ENCODE assay signal across 1 cellular context in genomic region chrX:71216446-71216845, GRCh38.
TF ChIP-seq lines count a peak whose summit lies in the region.

No MANE protein-coding gene starts in this region.

TF ChIP-seq in H1, 55 proteins besides CTCF, POLR2A, EP300 and RAD21:
- TF ChIP-seq KDM1A (IDR thresholded peaks at IDR 0.05; ENCODE audit: borderline replicate concordance, low read length), result no peak
- no peak for TF ChIP-seq SIN3A (conservative IDR thresholded peaks at IDR 0.05 in 1 of 2, IDR thresholded peaks at IDR 0.05 in 1 of 2; ENCODE audit: low read depth in 1 of 2, low read length in 2 of 2)
- no peak for TF ChIP-seq RNF2 (IDR thresholded peaks at IDR 0.05; ENCODE audit: borderline replicate concordance, low read depth, low read length, missing control alignments, poor library complexity, severe bottlenecking)
- TF ChIP-seq JUN (IDR thresholded peaks at IDR 0.05; ENCODE audit: low read depth, low read length), result no peak
- no peak for TF ChIP-seq CEBPB (IDR thresholded peaks at IDR 0.05; ENCODE audit: low read depth, low read length)
- no peak for TF ChIP-seq RBBP5 (IDR thresholded peaks at IDR 0.05; ENCODE audit: borderline replicate concordance, low read depth, low read length)
- TF ChIP-seq EZH2 (IDR thresholded peaks at IDR 0.05; ENCODE audit: low read depth, low read length, severe bottlenecking), result no peak
- TF ChIP-seq RXRA (IDR thresholded peaks at IDR 0.05; ENCODE audit: insufficient read depth, low read depth, low read length), result no peak
- no peak for TF ChIP-seq CHD2 (IDR thresholded peaks at IDR 0.05; ENCODE audit: low read length)
- no peak for TF ChIP-seq MAX (IDR thresholded peaks at IDR 0.05)
- no peak for TF ChIP-seq SP4 (IDR thresholded peaks at IDR 0.05; ENCODE audit: low read length)
- TF ChIP-seq CTBP2 (IDR thresholded peaks at IDR 0.05; ENCODE audit: borderline replicate concordance, insufficient read depth, insufficient read length, low read length), result no peak
- TF ChIP-seq MAFK (IDR thresholded peaks at IDR 0.05; ENCODE audit: low read depth, low read length), result no peak
- TF ChIP-seq TEAD4 (IDR thresholded peaks at IDR 0.05; ENCODE audit: low read depth, low read length), result no peak
- TF ChIP-seq, protein P1, sequence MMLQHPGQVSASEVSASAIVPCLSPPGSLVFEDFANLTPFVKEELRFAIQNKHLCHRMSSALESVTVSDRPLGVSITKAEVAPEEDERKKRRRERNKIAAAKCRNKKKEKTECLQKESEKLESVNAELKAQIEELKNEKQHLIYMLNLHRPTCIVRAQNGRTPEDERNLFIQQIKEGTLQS (IDR thresholded peaks at IDR 0.05; ENCODE audit: insufficient read depth, low read depth, low read length), result no peak
- no peak for TF ChIP-seq USF2 (IDR thresholded peaks at IDR 0.05; ENCODE audit: low read length)
- TF ChIP-seq CBX8 (IDR thresholded peaks at IDR 0.05; ENCODE audit: borderline replicate concordance, low read depth, low read length), result no peak
- TF ChIP-seq HDAC6 (IDR thresholded peaks at IDR 0.05; ENCODE audit: low read depth, low read length), result no peak
- TF ChIP-seq CHD1 (IDR thresholded peaks at IDR 0.05; ENCODE audit: low read depth, low read length), result no peak
